In genomic region chr1:25033828-25034451, GRCh38 we compare ENCODE assay signal across 11 cellular contexts.
A peak's percentile ranks its signal among the peaks of the same experiment; 100 is the strongest.
DNase-seq lines count a peak whose midpoint lies in the region; ATAC-seq and TF ChIP-seq lines count a peak whose summit lies in the region.
"Had no signal": no experiment of that assay in that cellular context is flagged by ENCODE, and none has a peak within 500 bp of the region (broad histone marks: within the 10 kb centered on the region; RNA-seq: fewer than 3 reads in every experiment).

No MANE protein-coding gene starts in this region.

- ATAC-seq in GM21529 (IDR thresholded peaks at IDR 0.05; ENCODE audit: unreplicated experiment) (peak; percentile 23), memory B cell (ENCODE audit: low read depth) (no peak), WTC11 (no peak), GM21360 (IDR thresholded peaks at IDR 0.05; ENCODE audit: unreplicated experiment) (no peak)

- POLR2A ChIA-PET in WTC11 (lab: Charles Lee) = no interaction called here

- TF ChIP-seq CTCF in WTC11 (IDR thresholded peaks at IDR 0.05) = no peak

- H3K27ac Mint-ChIP-seq in memory B cell (peak overlapping the region; percentile 94), WTC11 (no peak overlapping the region)
- H3K27ac Mint-ChIP-seq: type B pancreatic cell had no signal

- H3K4me3 Mint-ChIP-seq in memory B cell (peak overlapping the region; percentile 44), WTC11 (no peak overlapping the region)
- H3K4me3 Mint-ChIP-seq: type B pancreatic cell had no signal

- H3K9me3 Mint-ChIP-seq in memory B cell (no peaks in the 10 kb centered on the region), WTC11 (peaks cover 9% of the 10 kb centered on the region)
- H3K9me3 Mint-ChIP-seq: type B pancreatic cell had no signal

- H3K4me1 Mint-ChIP-seq in memory B cell (peaks cover 56% of the 10 kb centered on the region), WTC11 (no peaks in the 10 kb centered on the region)

- CTCF ChIA-PET in WTC11 (lab: Charles Lee) = interaction anchor here (1.0 to 1.5 kb wide), 4 partner anchors 43 to 101 kb away, joined by 3 to 5 read pairs (median 4); no protein-coding TSS in a partner anchor

- H3K36me3 Mint-ChIP-seq in memory B cell = no peaks in the 10 kb centered on the region
- H3K36me3 Mint-ChIP-seq in WTC11 = 0 out of 2 replicates have a peak, but pooled peaks cover 4% of the 10 kb centered on the region
- H3K36me3 Mint-ChIP-seq: type B pancreatic cell had no signal

- DNase-seq in C1 segment of cervical spinal cord (lab: John Stamatoyannopoulos, UW) (peak in 9 of 14 donors; percentile 8 to 61 (median 43)), memory B cell (ENCODE audit: low spot score in 2 of 2) (no peak), HPDE6-E6E7 (ENCODE audit: extremely low spot score) (no peak), WTC11 (ENCODE audit: low spot score) (no peak), RKO (ENCODE audit: low spot score) (no peak)
- peak; percentile 65 for DNase-seq in activated CD8-positive, alpha-beta memory T cell treated with anti-CD3 and anti-CD28 coated beads, Interleukin-2, amount 50 U/mL, for 48 hours
- DNase-seq: DMS 273 treated with DMSO at 0.1 percent for 48 hours, retina had no signal

- H3K27me3 Mint-ChIP-seq in memory B cell = no peaks in the 10 kb centered on the region
- no peaks in the 10 kb centered on the region for H3K27me3 Mint-ChIP-seq in WTC11 (ENCODE audit: low read depth)

TF ChIP-seq in WTC11, 78 proteins besides CTCF, POLR2A, EP300 and RAD21:
- TF ChIP-seq SMAD3 (CRISPR knock-in tag; IDR thresholded peaks at IDR 0.05; ENCODE audit: borderline replicate concordance) = no peak
- TF ChIP-seq MYBL2 (CRISPR knock-in tag; IDR thresholded peaks at IDR 0.05) = no peak
- TF ChIP-seq, protein P1, sequence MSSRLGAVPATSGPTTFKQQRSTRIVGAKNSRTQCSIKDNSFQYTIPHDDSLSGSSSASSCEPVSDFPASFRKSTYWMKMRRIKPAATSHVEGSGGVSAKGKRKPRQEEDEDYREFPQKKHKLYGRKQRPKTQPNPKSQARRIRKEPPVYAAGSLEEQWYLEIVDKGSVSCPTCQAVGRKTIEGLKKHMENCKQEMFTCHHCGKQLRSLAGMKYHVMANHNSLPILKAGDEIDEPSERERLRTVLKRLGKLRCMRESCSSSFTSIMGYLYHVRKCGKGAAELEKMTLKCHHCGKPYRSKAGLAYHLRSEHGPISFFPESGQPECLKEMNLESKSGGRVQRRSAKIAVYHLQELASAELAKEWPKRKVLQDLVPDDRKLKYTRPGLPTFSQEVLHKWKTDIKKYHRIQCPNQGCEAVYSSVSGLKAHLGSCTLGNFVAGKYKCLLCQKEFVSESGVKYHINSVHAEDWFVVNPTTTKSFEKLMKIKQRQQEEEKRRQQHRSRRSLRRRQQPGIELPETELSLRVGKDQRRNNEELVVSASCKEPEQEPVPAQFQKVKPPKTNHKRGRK (CRISPR knock-in tag; IDR thresholded peaks at IDR 0.05; ENCODE audit: borderline replicate concordance) = no peak
- no peak for TF ChIP-seq ZNF263 (CRISPR knock-in tag; IDR thresholded peaks at IDR 0.05; ENCODE audit: low read depth)
- no peak for TF ChIP-seq NFYB (CRISPR knock-in tag; conservative IDR thresholded peaks at IDR 0.05; ENCODE audit: low read depth)
- TF ChIP-seq KAT7 (CRISPR knock-in tag; IDR thresholded peaks at IDR 0.05; ENCODE audit: borderline replicate concordance) = no peak
- TF ChIP-seq ELF4 (CRISPR knock-in tag; IDR thresholded peaks at IDR 0.05; ENCODE audit: low read depth) = no peak

Comparison
In these comparisons a context has a peak if more than half of its experiments do, and no peak if none do; other contexts are left out.
1. DNase-seq: peak in C1 segment of cervical spinal cord (9 of 14) and activated CD8-positive, alpha-beta memory T cell treated with anti-CD3 and anti-CD28 coated beads, Interleukin-2, amount 50 U/mL, for 48 hours (single experiment); none in memory B cell (0 of 2), HPDE6-E6E7 (single experiment), WTC11 (single experiment) and RKO (single experiment).